ENCODE assay signal across 1 cellular context in genomic region chr17:76353599-76354316, GRCh38.
TF ChIP-seq lines count a peak whose summit lies in the region.

Gene PRPSAP1 (minus strand): TSS chr17:76353916. CDS start chr17:76353703, 213 bp downstream.

TF ChIP-seq in HepG2, 621 proteins besides CTCF, POLR2A, EP300 and RAD21 (continued from another document and continues in another):
- TF ChIP-seq ZNF362 (CRISPR knock-in tag; IDR thresholded peaks at IDR 0.05; ENCODE audit: borderline replicate concordance) (peak; percentile 76; the same call in 1 of the 2 replicates), ZNF747 (CRISPR knock-in tag; IDR thresholded peaks at IDR 0.05; ENCODE audit: borderline replicate concordance) (peak; percentile 93), IKZF4 (CRISPR knock-in tag; IDR thresholded peaks at IDR 0.05; ENCODE audit: borderline replicate concordance, low read depth, not compliant biosample characterization) (peak; percentile 77), ZNF792 (CRISPR knock-in tag; IDR thresholded peaks at IDR 0.05) (no peak; the same call in 1 of the 2 replicates), MTA3 (CRISPR knock-in tag; IDR thresholded peaks at IDR 0.05) (no peak), ZNF180 (CRISPR knock-in tag; IDR thresholded peaks at IDR 0.05; ENCODE audit: borderline replicate concordance, low read depth) (0 out of 2 replicates have a peak, but pooled peaks have one; percentile 35), POLR2AphosphoS5 (IDR thresholded peaks at IDR 0.05; ENCODE audit: low read depth, low read length) (peak; percentile 89), ZNF674 (CRISPR knock-in tag; IDR thresholded peaks at IDR 0.05; ENCODE audit: low read depth) (peak; percentile 69; the same call in 1 of the 2 replicates), KLF12 (CRISPR knock-in tag; IDR thresholded peaks at IDR 0.05; ENCODE audit: borderline replicate concordance) (peak; percentile 98), ZKSCAN8 (CRISPR knock-in tag; IDR thresholded peaks at IDR 0.05; ENCODE audit: borderline replicate concordance) (peak; percentile 84), DPF2 (CRISPR knock-in tag; IDR thresholded peaks at IDR 0.05; ENCODE audit: borderline replicate concordance, low read depth) (peak; percentile 52; the same call in 1 of the 2 replicates), NFKB2 (CRISPR knock-in tag; IDR thresholded peaks at IDR 0.05; ENCODE audit: borderline replicate concordance) (peak; percentile 94; the same call in 1 of the 2 replicates), KLF16 (CRISPR knock-in tag; IDR thresholded peaks at IDR 0.05) (peak in 1 of 2 experiments; percentile 100; a peak in 2 of 4 replicates), ZNF704 (CRISPR knock-in tag; IDR thresholded peaks at IDR 0.05; ENCODE audit: borderline replicate concordance) (peak; percentile 66; the same call in 1 of the 2 replicates), ZNF276 (CRISPR knock-in tag; IDR thresholded peaks at IDR 0.05; ENCODE audit: low read depth) (peak; percentile 80; the same call in 1 of the 2 replicates), ZNF296 (CRISPR knock-in tag; conservative IDR thresholded peaks at IDR 0.05) (no peak), ZNF280B (CRISPR knock-in tag; IDR thresholded peaks at IDR 0.05; ENCODE audit: borderline replicate concordance) (peak; percentile 88), NFYB (CRISPR knock-in tag; IDR thresholded peaks at IDR 0.05) (no peak; the same call in 1 of the 2 replicates), ZNF263 (CRISPR knock-in tag; IDR thresholded peaks at IDR 0.05) (peak; percentile 18; the same call in 1 of the 2 replicates), ZNF230 (CRISPR knock-in tag; IDR thresholded peaks at IDR 0.05) (peak; percentile 95), HNRNPL (IDR thresholded peaks at IDR 0.05; ENCODE audit: low read depth, low read length) (peak; percentile 70; the same call in 1 of the 2 replicates), FOXC1 (CRISPR knock-in tag; IDR thresholded peaks at IDR 0.05; ENCODE audit: borderline replicate concordance) (peak; percentile 94), SIX4 (CRISPR knock-in tag; IDR thresholded peaks at IDR 0.05) (peak; percentile 51; the same call in 1 of the 2 replicates), SRY (CRISPR knock-in tag; IDR thresholded peaks at IDR 0.05) (peak; percentile 85), ZNF7 (CRISPR knock-in tag; IDR thresholded peaks at IDR 0.05) (no peak), PRMT3 (CRISPR knock-in tag; IDR thresholded peaks at IDR 0.05; ENCODE audit: borderline replicate concordance, low read depth) (peak; percentile 62; the same call in 1 of the 2 replicates), GFI1 (CRISPR knock-in tag; IDR thresholded peaks at IDR 0.05; ENCODE audit: borderline replicate concordance) (no peak; the same call in none of the 2 replicates), SRSF4 (IDR thresholded peaks at IDR 0.05; ENCODE audit: low read depth, low read length, poor library complexity, severe bottlenecking) (no peak), ZNF562 (CRISPR knock-in tag; IDR thresholded peaks at IDR 0.05; ENCODE audit: borderline replicate concordance) (no peak), ZC3H13 (CRISPR knock-in tag; IDR thresholded peaks at IDR 0.05) (peak; percentile 76; the same call in 1 of the 2 replicates), NFE2L1 (CRISPR knock-in tag; IDR thresholded peaks at IDR 0.05; ENCODE audit: borderline replicate concordance) (no peak), MED1 (CRISPR knock-in tag; IDR thresholded peaks at IDR 0.05) (peak; percentile 81), AGO2 (optimal IDR thresholded peaks at IDR 0.05; ENCODE audit: low read depth, low read length) (peak; percentile 86), KAT2B (IDR thresholded peaks at IDR 0.05; ENCODE audit: borderline replicate concordance, low read depth, low read length) (no peak), ASH2L (IDR thresholded peaks at IDR 0.05; ENCODE audit: insufficient read length, low read depth, low read length) (peak; percentile 96), ZNF441 (CRISPR knock-in tag; IDR thresholded peaks at IDR 0.05; ENCODE audit: borderline replicate concordance) (peak; percentile 48; the same call in 1 of the 2 replicates), ZFAT (CRISPR knock-in tag; conservative IDR thresholded peaks at IDR 0.05) (0 out of 2 replicates have a peak, but pooled peaks have one; percentile 57), NCOR1 (IDR thresholded peaks at IDR 0.05; ENCODE audit: borderline replicate concordance, low read length) (no peak; the same call in 1 of the 2 replicates)
- TF ChIP-seq, protein P1, sequence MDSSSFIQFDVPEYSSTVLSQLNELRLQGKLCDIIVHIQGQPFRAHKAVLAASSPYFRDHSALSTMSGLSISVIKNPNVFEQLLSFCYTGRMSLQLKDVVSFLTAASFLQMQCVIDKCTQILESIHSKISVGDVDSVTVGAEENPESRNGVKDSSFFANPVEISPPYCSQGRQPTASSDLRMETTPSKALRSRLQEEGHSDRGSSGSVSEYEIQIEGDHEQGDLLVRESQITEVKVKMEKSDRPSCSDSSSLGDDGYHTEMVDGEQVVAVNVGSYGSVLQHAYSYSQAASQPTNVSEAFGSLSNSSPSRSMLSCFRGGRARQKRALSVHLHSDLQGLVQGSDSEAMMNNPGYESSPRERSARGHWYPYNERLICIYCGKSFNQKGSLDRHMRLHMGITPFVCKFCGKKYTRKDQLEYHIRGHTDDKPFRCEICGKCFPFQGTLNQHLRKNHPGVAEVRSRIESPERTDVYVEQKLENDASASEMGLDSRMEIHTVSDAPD (CRISPR knock-in tag; IDR thresholded peaks at IDR 0.05): 0 out of 2 replicates have a peak, but pooled peaks have one; percentile 20
- TF ChIP-seq, protein P2, sequence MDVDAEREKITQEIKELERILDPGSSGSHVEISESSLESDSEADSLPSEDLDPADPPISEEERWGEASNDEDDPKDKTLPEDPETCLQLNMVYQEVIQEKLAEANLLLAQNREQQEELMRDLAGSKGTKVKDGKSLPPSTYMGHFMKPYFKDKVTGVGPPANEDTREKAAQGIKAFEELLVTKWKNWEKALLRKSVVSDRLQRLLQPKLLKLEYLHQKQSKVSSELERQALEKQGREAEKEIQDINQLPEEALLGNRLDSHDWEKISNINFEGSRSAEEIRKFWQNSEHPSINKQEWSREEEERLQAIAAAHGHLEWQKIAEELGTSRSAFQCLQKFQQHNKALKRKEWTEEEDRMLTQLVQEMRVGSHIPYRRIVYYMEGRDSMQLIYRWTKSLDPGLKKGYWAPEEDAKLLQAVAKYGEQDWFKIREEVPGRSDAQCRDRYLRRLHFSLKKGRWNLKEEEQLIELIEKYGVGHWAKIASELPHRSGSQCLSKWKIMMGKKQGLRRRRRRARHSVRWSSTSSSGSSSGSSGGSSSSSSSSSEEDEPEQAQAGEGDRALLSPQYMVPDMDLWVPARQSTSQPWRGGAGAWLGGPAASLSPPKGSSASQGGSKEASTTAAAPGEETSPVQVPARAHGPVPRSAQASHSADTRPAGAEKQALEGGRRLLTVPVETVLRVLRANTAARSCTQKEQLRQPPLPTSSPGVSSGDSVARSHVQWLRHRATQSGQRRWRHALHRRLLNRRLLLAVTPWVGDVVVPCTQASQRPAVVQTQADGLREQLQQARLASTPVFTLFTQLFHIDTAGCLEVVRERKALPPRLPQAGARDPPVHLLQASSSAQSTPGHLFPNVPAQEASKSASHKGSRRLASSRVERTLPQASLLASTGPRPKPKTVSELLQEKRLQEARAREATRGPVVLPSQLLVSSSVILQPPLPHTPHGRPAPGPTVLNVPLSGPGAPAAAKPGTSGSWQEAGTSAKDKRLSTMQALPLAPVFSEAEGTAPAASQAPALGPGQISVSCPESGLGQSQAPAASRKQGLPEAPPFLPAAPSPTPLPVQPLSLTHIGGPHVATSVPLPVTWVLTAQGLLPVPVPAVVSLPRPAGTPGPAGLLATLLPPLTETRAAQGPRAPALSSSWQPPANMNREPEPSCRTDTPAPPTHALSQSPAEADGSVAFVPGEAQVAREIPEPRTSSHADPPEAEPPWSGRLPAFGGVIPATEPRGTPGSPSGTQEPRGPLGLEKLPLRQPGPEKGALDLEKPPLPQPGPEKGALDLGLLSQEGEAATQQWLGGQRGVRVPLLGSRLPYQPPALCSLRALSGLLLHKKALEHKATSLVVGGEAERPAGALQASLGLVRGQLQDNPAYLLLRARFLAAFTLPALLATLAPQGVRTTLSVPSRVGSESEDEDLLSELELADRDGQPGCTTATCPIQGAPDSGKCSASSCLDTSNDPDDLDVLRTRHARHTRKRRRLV (CRISPR knock-in tag; IDR thresholded peaks at IDR 0.05): peak; percentile 96
- TF ChIP-seq, protein P3, sequence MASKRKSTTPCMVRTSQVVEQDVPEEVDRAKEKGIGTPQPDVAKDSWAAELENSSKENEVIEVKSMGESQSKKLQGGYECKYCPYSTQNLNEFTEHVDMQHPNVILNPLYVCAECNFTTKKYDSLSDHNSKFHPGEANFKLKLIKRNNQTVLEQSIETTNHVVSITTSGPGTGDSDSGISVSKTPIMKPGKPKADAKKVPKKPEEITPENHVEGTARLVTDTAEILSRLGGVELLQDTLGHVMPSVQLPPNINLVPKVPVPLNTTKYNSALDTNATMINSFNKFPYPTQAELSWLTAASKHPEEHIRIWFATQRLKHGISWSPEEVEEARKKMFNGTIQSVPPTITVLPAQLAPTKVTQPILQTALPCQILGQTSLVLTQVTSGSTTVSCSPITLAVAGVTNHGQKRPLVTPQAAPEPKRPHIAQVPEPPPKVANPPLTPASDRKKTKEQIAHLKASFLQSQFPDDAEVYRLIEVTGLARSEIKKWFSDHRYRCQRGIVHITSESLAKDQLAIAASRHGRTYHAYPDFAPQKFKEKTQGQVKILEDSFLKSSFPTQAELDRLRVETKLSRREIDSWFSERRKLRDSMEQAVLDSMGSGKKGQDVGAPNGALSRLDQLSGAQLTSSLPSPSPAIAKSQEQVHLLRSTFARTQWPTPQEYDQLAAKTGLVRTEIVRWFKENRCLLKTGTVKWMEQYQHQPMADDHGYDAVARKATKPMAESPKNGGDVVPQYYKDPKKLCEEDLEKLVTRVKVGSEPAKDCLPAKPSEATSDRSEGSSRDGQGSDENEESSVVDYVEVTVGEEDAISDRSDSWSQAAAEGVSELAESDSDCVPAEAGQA (IDR thresholded peaks at IDR 0.05; ENCODE audit: low read depth): peak; percentile 94
- TF ChIP-seq, protein P3 (CRISPR knock-in tag; IDR thresholded peaks at IDR 0.05; ENCODE audit: borderline replicate concordance): peak; percentile 91
- TF ChIP-seq, protein P4, sequence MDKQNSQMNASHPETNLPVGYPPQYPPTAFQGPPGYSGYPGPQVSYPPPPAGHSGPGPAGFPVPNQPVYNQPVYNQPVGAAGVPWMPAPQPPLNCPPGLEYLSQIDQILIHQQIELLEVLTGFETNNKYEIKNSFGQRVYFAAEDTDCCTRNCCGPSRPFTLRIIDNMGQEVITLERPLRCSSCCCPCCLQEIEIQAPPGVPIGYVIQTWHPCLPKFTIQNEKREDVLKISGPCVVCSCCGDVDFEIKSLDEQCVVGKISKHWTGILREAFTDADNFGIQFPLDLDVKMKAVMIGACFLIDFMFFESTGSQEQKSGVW (CRISPR knock-in tag; IDR thresholded peaks at IDR 0.05; ENCODE audit: borderline replicate concordance): 0 out of 2 replicates have a peak, but pooled peaks have one; percentile 34
